Comparison of ENCODE assay signal across 11 cellular contexts in the genomic region with DNA sequence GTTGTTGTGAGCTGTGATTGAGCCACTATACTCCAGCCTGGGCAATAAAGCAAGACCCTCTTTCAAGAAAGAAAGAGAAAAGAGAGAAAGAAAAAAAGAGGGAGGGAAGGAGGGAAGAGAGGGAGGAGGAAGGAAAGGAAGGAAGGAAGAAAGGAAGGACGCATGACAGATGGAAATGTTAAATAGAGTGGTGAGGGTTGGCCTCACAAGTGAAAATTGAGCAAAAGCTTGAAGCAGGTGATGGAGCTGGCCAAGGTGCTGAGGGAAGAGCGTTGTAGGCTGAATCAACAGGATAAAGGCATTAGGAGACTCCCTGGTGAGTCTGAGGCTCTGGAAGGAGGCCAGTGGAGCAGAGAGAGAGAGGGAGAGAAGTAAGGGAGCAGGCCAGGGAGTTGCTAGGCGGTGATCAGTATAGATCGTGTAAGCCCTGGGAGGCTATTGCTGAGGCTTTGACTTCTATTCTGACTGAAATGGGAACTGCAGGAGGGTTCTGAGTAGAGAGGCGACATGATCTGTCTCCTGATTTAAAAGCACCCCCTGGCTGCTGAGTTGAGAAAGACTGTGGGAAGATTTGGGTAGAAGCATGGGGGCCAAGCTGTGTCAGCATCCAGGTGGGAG. TPM values are rescaled to one million over a fixed set of nuclear protein-coding genes. Genes with fewer than 3 reads are reported as not detected.
DNase-seq lines count a peak whose midpoint lies in the region; ATAC-seq, FAIRE-seq and TF ChIP-seq lines count a peak whose summit lies in the region.
"Had no signal": no experiment of that assay in that cellular context is flagged by ENCODE, and none has a peak within 500 bp of the region (broad histone marks: within the 10 kb centered on the region; RNA-seq: fewer than 3 reads in every experiment).

No MANE protein-coding gene starts in this region.

- H3K4me2 ChIP-seq in hepatocyte = no peak overlapping the region

- no peaks in the 10 kb centered on the region for H3K9me3 Mint-ChIP-seq in Calu3 (ENCODE audit: low read depth, unreplicated experiment)

- intact Hi-C loops in Calu3 (cut with micrococcal nuclease; ENCODE audit: unreplicated experiment) = no loop called here

- TF ChIP-seq CTCF in BE2C (IDR thresholded peaks at IDR 0.05; ENCODE audit: low read depth, low read length) (peak; percentile 24; the same call in 1 of the 2 replicates), GM13976 (IDR thresholded peaks at IDR 0.05; ENCODE audit: borderline replicate concordance, control extremely low read depth, extremely low read depth, insufficient read depth, missing control alignments) (peak; percentile 12), hepatocyte (IDR thresholded peaks at IDR 0.05; ENCODE audit: poor library complexity) (peak; percentile 7), Calu3 (IDR thresholded peaks at IDR 0.05; ENCODE audit: unreplicated experiment) (no peak)

- H4K20me1 ChIP-seq in hepatocyte (ENCODE audit: insufficient read depth, poor library complexity, severe bottlenecking) = no peaks in the 10 kb centered on the region

- no peaks in the 10 kb centered on the region for H3K9me3 ChIP-seq in BE2C
- H3K9me3 ChIP-seq in T-helper 17 cell (ENCODE audit: control insufficient read depth, low read length, poor library complexity, severe bottlenecking) = no peaks in the 10 kb centered on the region
- H3K9me3 ChIP-seq in hepatocyte (ENCODE audit: low read depth) = no peaks in the 10 kb centered on the region
- H3K9me3 ChIP-seq: Peyer's patch had no signal

- 58% methylated on average over 5 of the region's 5 CpGs for WGBS in hepatocyte (ENCODE audit: low lambda C conversion rate, missing lambda C conversion rate)

- no peaks in the 10 kb centered on the region for H3K27me3 ChIP-seq in BE2C
- H3K27me3 ChIP-seq in hepatocyte = no peaks in the 10 kb centered on the region
- H3K27me3 ChIP-seq: Peyer's patch had no signal

- in situ Hi-C loops in GM13976 (cut with MboI; ENCODE audit: low sequenced_read_pairs, unreplicated experiment) = no loop called here

- H3K4me1 Mint-ChIP-seq in T-helper 17 cell (peaks cover 10% of the 10 kb centered on the region), Calu3 (ENCODE audit: low read depth, unreplicated experiment) (no peaks in the 10 kb centered on the region)

- H3K36me3 Mint-ChIP-seq in T-helper 17 cell (ENCODE audit: low read depth) (peaks cover 11% of the 10 kb centered on the region), Calu3 (ENCODE audit: insufficient read depth, unreplicated experiment) (no peaks in the 10 kb centered on the region)

- CTCF ChIA-PET in Calu3 (lab: Charles Lee) = no interaction called here

- FAIRE-seq in frontal cortex (lab: Jason Lieb, UNC) = no peak
- FAIRE-seq: GM12892, islet of Langerhans had no signal

- H3K27ac Mint-ChIP-seq in T-helper 17 cell (peak overlapping the region; percentile 80), Calu3 (ENCODE audit: unreplicated experiment) (no peak overlapping the region)

- H3K27ac ChIP-seq in hepatocyte = no peak overlapping the region
- H3K27ac ChIP-seq: Peyer's patch had no signal

- H3K36me3 ChIP-seq in BE2C (no peaks in the 10 kb centered on the region), hepatocyte (replicated peaks; ENCODE audit: insufficient read depth, low read depth) (no peaks in the 10 kb centered on the region)

- H3K4me1 ChIP-seq in BE2C = no peaks in the 10 kb centered on the region
- H3K4me1 ChIP-seq in hepatocyte (ENCODE audit: insufficient read depth) = no peaks in the 10 kb centered on the region
- H3K4me1 ChIP-seq: Peyer's patch had no signal

- H3K4me3 ChIP-seq in BE2C (ENCODE audit: low read depth, low read length) (no peak overlapping the region), hepatocyte (no peak overlapping the region)
- H3K4me3 ChIP-seq: Peyer's patch had no signal

- H3K27me3 Mint-ChIP-seq in T-helper 17 cell (no peaks in the 10 kb centered on the region), Calu3 (ENCODE audit: unreplicated experiment) (no peaks in the 10 kb centered on the region)

- no peak for DNase-seq in BE2C
- no peak for DNase-seq in GM13976 (ENCODE audit: low spot score)
- DNase-seq in T-helper 17 cell = no peak
- peak; percentile 23 for DNase-seq in hepatocyte (ENCODE audit: low spot score)
- no peak for DNase-seq in Calu3
- no peak for DNase-seq in AG08395 (ENCODE audit: low spot score)
- DNase-seq in frontal cortex (ENCODE audit: low spot score in 2 of 2) = no peak
- DNase-seq: Peyer's patch had no signal

- H3K9me2 ChIP-seq in hepatocyte (replicated peaks; ENCODE audit: insufficient read depth) = no peaks in the 10 kb centered on the region

- no peaks in the 10 kb centered on the region for H3K79me2 ChIP-seq in hepatocyte

- BruUV-seq in Calu3 (replicated peaks; lab: Mats Ljungman, UMichigan) = no TSS peak

- no peak overlapping the region for H3K4me3 Mint-ChIP-seq in T-helper 17 cell
- H3K4me3 Mint-ChIP-seq in Calu3 (ENCODE audit: low read depth, unreplicated experiment) = no peak overlapping the region

- H2AFZ ChIP-seq in hepatocyte = no peak overlapping the region

- ATAC-seq in T-helper 17 cell (peak; percentile 35), HG03354 (IDR thresholded peaks at IDR 0.05; ENCODE audit: poor library complexity, severe bottlenecking, unreplicated experiment) (no peak)

RNA-seq across cellular contexts. Expression of a gene that starts 26.5 kb away (rescaled TPM):
- polyA plus RNA-seq in BE2C (2012; ENCODE audit: insufficient read depth, insufficient read length, low read depth) = 71.6 TPM
- total RNA-seq in T-helper 17 cell (10 to 100 TPM; 73.7 to 87.4 TPM), hepatocyte (80.3 and 82.2 TPM in 2 replicates), Calu3 (2022) (70.5 and 72.5 TPM in 2 replicates), frontal cortex (46.9 TPM)
- 86.9 and 91.5 TPM in 2 replicates for polyA plus RNA-seq in hepatocyte
